ENCODE assay signal across 8 cellular contexts in the genomic region with DNA sequence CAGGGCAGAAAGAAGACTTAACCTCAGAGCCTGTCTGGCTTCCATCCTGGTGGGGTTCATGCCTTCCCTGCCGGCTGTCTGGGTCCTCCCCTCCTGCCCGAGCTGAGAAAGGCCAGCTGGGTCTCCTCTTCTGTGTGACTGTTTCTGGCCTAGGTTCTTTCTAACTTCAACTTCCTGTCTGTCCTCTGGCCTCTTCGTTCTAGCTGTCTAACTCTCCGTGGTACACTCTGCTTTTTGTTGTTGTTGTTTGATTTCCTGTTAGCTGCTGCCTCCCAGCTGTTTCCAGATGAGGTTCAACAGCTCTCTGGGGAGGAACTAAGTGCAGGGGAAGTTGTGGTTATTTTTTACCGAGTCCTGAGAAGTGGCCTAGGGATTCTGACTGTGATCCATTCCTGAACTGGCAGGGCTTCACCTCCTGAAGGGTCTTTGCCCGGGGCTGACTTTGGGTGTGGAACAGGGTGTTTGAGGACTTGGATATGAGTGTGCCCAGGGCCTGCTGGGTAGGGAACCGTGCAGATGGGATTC. TPM values are rescaled to one million over a fixed set of nuclear protein-coding genes. Genes with fewer than 3 reads are reported as not detected.
DNase-seq lines count a peak whose midpoint lies in the region; ATAC-seq and TF ChIP-seq lines count a peak whose summit lies in the region.

No MANE protein-coding gene starts in this region.

- peaks cover 55% of the 10 kb centered on the region for H3K79me2 ChIP-seq in GM23338 (replicated peaks; ENCODE audit: insufficient read depth)
- H3K79me2 ChIP-seq in PC-9 (ENCODE audit: low read depth) = peaks cover 73% of the 10 kb centered on the region

- H3K23ac ChIP-seq in mesenchymal stem cell (ENCODE audit: low read length in 2 of 2) = no peak overlapping the region

- BruUV-seq in PC-9 (replicated peaks; lab: Mats Ljungman, UMichigan) = no TSS peak

- H3K9ac ChIP-seq in mesenchymal stem cell (ENCODE audit: low read length) = peak overlapping the region; percentile 94

- H2BK5ac ChIP-seq in mesenchymal stem cell (ENCODE audit: low read depth, low read length, poor library complexity, severe bottlenecking) = no peak overlapping the region

- H3K27me3 ChIP-seq in GM23338 (ENCODE audit: insufficient read depth) (peaks cover 21% of the 10 kb centered on the region), PC-9 (ENCODE audit: insufficient read depth, low read depth) (no peaks in the 10 kb centered on the region), mesenchymal stem cell (ENCODE audit: control insufficient read depth in 1 of 2, insufficient read depth in 1 of 2, low read length in 2 of 2) (no peaks in the 10 kb centered on the region)

- H3K4me2 ChIP-seq in GM23338 = peak overlapping the region; percentile 82; the same call in 1 of the 2 replicates
- peak overlapping the region; percentile 94 for H3K4me2 ChIP-seq in PC-9
- H3K4me2 ChIP-seq in mesenchymal stem cell (ENCODE audit: low read length, poor library complexity, severe bottlenecking) = peak overlapping the region; percentile 38

- H3K79me1 ChIP-seq in mesenchymal stem cell (replicated peaks; ENCODE audit: low read length, poor library complexity, severe bottlenecking) = peaks cover 21% of the 10 kb centered on the region

- CTCF ChIA-PET in PC-9 (lab: Charles Lee) = interaction anchor here (0.7 to 1.7 kb wide), 2 partner anchors 16 to 19 kb away, joined by 8 read pairs; no protein-coding TSS in a partner anchor

- H2BK12ac ChIP-seq in mesenchymal stem cell (ENCODE audit: low read length in 2 of 2) = peak overlapping the region in 1 of 2 experiments; percentile 67

- H2AFZ ChIP-seq in GM23338 (no peak overlapping the region), PC-9 (no peak overlapping the region), mesenchymal stem cell (ENCODE audit: low read depth, low read length) (no peak overlapping the region)

- H4K20me1 ChIP-seq in GM23338 (replicated peaks; ENCODE audit: insufficient read depth) = peaks cover 17% of the 10 kb centered on the region; the same call in 1 of the 2 replicates
- H4K20me1 ChIP-seq in PC-9 (ENCODE audit: insufficient read depth) = peaks cover 20% of the 10 kb centered on the region

- H2BK120ac ChIP-seq in mesenchymal stem cell (ENCODE audit: low read depth, low read length) = no peak overlapping the region

- H3F3A ChIP-seq in GM23338 (replicated peaks; ENCODE audit: low read depth) = 0 out of 2 replicates have a peak, but pooled peaks cover 3% of the 10 kb centered on the region
- H3F3A ChIP-seq in PC-9 (ENCODE audit: insufficient read depth, low read depth) = peaks cover 33% of the 10 kb centered on the region

- H3K27me3 Mint-ChIP-seq in GM23338 (ENCODE audit: insufficient read depth, low read depth, poor library complexity) (peaks cover 19% of the 10 kb centered on the region), chondrocyte (ENCODE audit: low read depth) (no peaks in the 10 kb centered on the region)

- H3K36me3 Mint-ChIP-seq in GM23338 (ENCODE audit: low read depth) (peaks cover 4% of the 10 kb centered on the region; the same call in 1 of the 3 replicates), chondrocyte (ENCODE audit: low read depth) (peaks cover 11% of the 10 kb centered on the region)

- no peak overlapping the region for H4K8ac ChIP-seq in mesenchymal stem cell (ENCODE audit: low read length)

- TF ChIP-seq CTCF in GM12864 (IDR thresholded peaks at IDR 0.05; ENCODE audit: low read depth, low read length, missing control alignments) (no peak), GM23338 (conservative IDR thresholded peaks at IDR 0.05; ENCODE audit: low read depth in 2 of 2) (no peak), PC-9 (conservative IDR thresholded peaks at IDR 0.05) (no peak), chondrocyte (IDR thresholded peaks at IDR 0.05) (peak; percentile 32)

- H3K9me3 ChIP-seq in PC-9 (ENCODE audit: insufficient read depth, low read depth) = no peaks in the 10 kb centered on the region
- H3K9me3 ChIP-seq in mesenchymal stem cell (ENCODE audit: control insufficient read depth, low read length) = no peaks in the 10 kb centered on the region

- POLR2A ChIA-PET in PC-9 (lab: Charles Lee; ENCODE audit: unreplicated experiment) = no interaction called here

- intact Hi-C loops in PC-9 (cut with micrococcal nuclease; ENCODE audit: unreplicated experiment) = loop anchor here (2.0 kb wide), 1 partner anchor 17 kb away; no protein-coding TSS in a partner anchor

- peak overlapping the region; percentile 1; the same call in 1 of the 2 replicates for H3K4me3 ChIP-seq in GM12864 (ENCODE audit: low read depth, low read length)
- 0 out of 2 replicates have a peak overlapping the region, but pooled peaks have one; percentile 72 for H3K4me3 ChIP-seq in GM23338
- peak overlapping the region; percentile 73 for H3K4me3 ChIP-seq in PC-9
- H3K4me3 ChIP-seq in mesenchymal stem cell (ENCODE audit: insufficient read depth in 1 of 2, low read depth in 1 of 2, low read length in 2 of 2) = peak overlapping the region in 1 of 2 experiments; percentile 99

- H3K4me1 ChIP-seq in GM23338 (ENCODE audit: insufficient read depth) (peaks cover 26% of the 10 kb centered on the region; the same call in 1 of the 2 replicates), PC-9 (replicated peaks; ENCODE audit: insufficient read depth) (peaks cover 32% of the 10 kb centered on the region), mesenchymal stem cell (ENCODE audit: control insufficient read depth, insufficient read depth, low read depth, low read length) (peaks cover 19% of the 10 kb centered on the region)

- H3K27ac ChIP-seq in GM23338 (ENCODE audit: low read depth) (no peak overlapping the region), PC-9 (peak overlapping the region; percentile 84), mesenchymal stem cell (ENCODE audit: low read length, poor library complexity, severe bottlenecking) (peak overlapping the region; percentile 47)

- H3K4me1 Mint-ChIP-seq in GM23338 (peaks cover 25% of the 10 kb centered on the region), chondrocyte (ENCODE audit: low read depth) (peaks cover 52% of the 10 kb centered on the region)

- no peak overlapping the region for H3K14ac ChIP-seq in mesenchymal stem cell (ENCODE audit: low read length in 2 of 2)

- H3K9me2 ChIP-seq in GM23338 (ENCODE audit: insufficient read depth) (no peaks in the 10 kb centered on the region), PC-9 (ENCODE audit: insufficient read depth) (no peaks in the 10 kb centered on the region)

- peak overlapping the region; percentile 30 for H2BK15ac ChIP-seq in mesenchymal stem cell (ENCODE audit: low read depth, poor library complexity, severe bottlenecking)

- peak overlapping the region; percentile 86 for H2AK5ac ChIP-seq in mesenchymal stem cell (ENCODE audit: low read length, severe bottlenecking)

- H3K27ac Mint-ChIP-seq in GM23338 (no peak overlapping the region), chondrocyte (ENCODE audit: unreplicated experiment) (peak overlapping the region; percentile 91)

- H3K36me3 ChIP-seq in GM23338 (ENCODE audit: insufficient read depth) (no peaks in the 10 kb centered on the region), PC-9 (ENCODE audit: low read depth) (peaks cover 10% of the 10 kb centered on the region; the same call in 1 of the 2 replicates), mesenchymal stem cell (ENCODE audit: control insufficient read depth in 1 of 2, insufficient read depth in 2 of 2, low read depth in 1 of 2, low read length in 2 of 2) (peaks cover 16 to 25% of the 10 kb centered on the region in 2 experiments)

- H3K4ac ChIP-seq in mesenchymal stem cell (ENCODE audit: low read depth in 1 of 2, low read length in 2 of 2) = peak overlapping the region in 1 of 2 experiments; percentile 34

- H3K18ac ChIP-seq in mesenchymal stem cell (ENCODE audit: low read depth in 1 of 2, low read length in 2 of 2) = peak overlapping the region; percentile 67 to 92

- 6% methylated on average over 7 of the region's 7 CpGs for WGBS in mesenchymal stem cell

- H3K4me3 Mint-ChIP-seq in GM23338 (no peak overlapping the region), chondrocyte (ENCODE audit: unreplicated experiment) (peak overlapping the region; percentile 79)

- H4K91ac ChIP-seq in mesenchymal stem cell (ENCODE audit: low read length) = peak overlapping the region; percentile 70

- H3K9me3 Mint-ChIP-seq in GM23338 (no peaks in the 10 kb centered on the region; the same call in 2 of the 3 replicates), chondrocyte (ENCODE audit: low read depth) (no peaks in the 10 kb centered on the region)

- ATAC-seq in GM23338 (no peak), GM18519 (IDR thresholded peaks at IDR 0.05; ENCODE audit: low FRiP score, unreplicated experiment) (no peak)

- DNase-seq in GM12864 (ENCODE audit: low read depth) (peak; percentile 62), GM23338 (ENCODE audit: low spot score) (no peak), PC-9 (no peak), chondrocyte (ENCODE audit: low spot score) (peak; percentile 41), mesenchymal stem cell (peak; percentile 92), NCI-H524 treated with DMSO at 0.1 percent for 48 hours (lab: John Stamatoyannopoulos, UW) (no peak), NCI-H1105 treated with DMSO at 0.1 percent for 48 hours (lab: John Stamatoyannopoulos, UW) (no peak)

TF ChIP-seq in GM23338, 12 proteins besides CTCF, POLR2A, EP300 and RAD21 (continues in another document):
- TF ChIP-seq EZH2 (IDR thresholded peaks at IDR 0.05; ENCODE audit: low read depth, unreplicated experiment) = no peak

RNA-seq across cellular contexts. Expression of a gene that starts 3.2 kb away (rescaled TPM):
- 20.5 and 23.0 TPM in 2 replicates for total RNA-seq in GM23338 (2014; rRNA removed; shearing (Covaris generic))
- 16.2 and 21.0 TPM in 2 replicates for polyA plus RNA-seq in GM23338 (2016; fragmentation: Nextera tagmentation; extraction: Ambion mirVana)
- 62.1 and 83.3 TPM in 2 replicates for total RNA-seq in PC-9 (2021)
- total RNA-seq in chondrocyte = 58.8 to 62.8 TPM (median 61.7 TPM) in 3 replicates
- 61.2 TPM for polyA plus RNA-seq in mesenchymal stem cell (2013, experiment 1 of 2)
- polyA plus RNA-seq in mesenchymal stem cell (2013, experiment 2 of 2) = 58.9 TPM

Comparison
In these comparisons a context has a peak if more than half of its experiments do, and no peak if none do; other contexts are left out.
1. DNase-seq: peak in GM12864 (single experiment), chondrocyte (single experiment) and mesenchymal stem cell (single experiment); none in GM23338 (single experiment), PC-9 (0 of 2), NCI-H524 treated with DMSO at 0.1 percent for 48 hours (single experiment) and NCI-H1105 treated with DMSO at 0.1 percent for 48 hours (single experiment).
2. H3K4me2 ChIP-seq: peak in every context shown above with its lines; median percentile 94 in PC-9; 82 in GM23338; 38 in mesenchymal stem cell.